Comparison of ENCODE assay signal across 5 cellular contexts in genomic region chr6:30687659-30688431, GRCh38. TPM values are rescaled to one million over a fixed set of nuclear protein-coding genes. Genes with fewer than 3 reads are reported as not detected.
DNase-seq lines count a peak whose midpoint lies in the region; ATAC-seq and TF ChIP-seq lines count a peak whose summit lies in the region.

No MANE protein-coding gene starts in this region.

- H3K36me3 ChIP-seq in neutrophil: no peaks in the 10 kb centered on the region

- no peak for ATAC-seq in HG02981 (IDR thresholded peaks at IDR 0.05; ENCODE audit: unreplicated experiment)

- peak overlapping the region; percentile 95 for H3K27ac ChIP-seq in neutrophil

- DNase-seq in LHCN-M2 (ENCODE audit: low read depth) (peak; percentile 70), cardiac fibroblast (ENCODE audit: low read depth in 2 of 2) (peak; percentile 51 to 60), T-helper 9 cell (no peak)

- H3K4me3 ChIP-seq in cardiac fibroblast (replicated peaks in 1 of 2; ENCODE audit: low read depth in 2 of 2, low read length in 2 of 2) (peak overlapping the region; percentile 85 to 94), neutrophil (ENCODE audit: low read depth in 1 of 2, low read length in 1 of 2) (peak overlapping the region; percentile 95 to 100)

- H3K4me1 ChIP-seq in neutrophil (ENCODE audit: control insufficient read depth in 1 of 2, insufficient read depth in 1 of 2, low read depth in 1 of 2, low read length in 1 of 2): peaks cover 50 to 63% of the 10 kb centered on the region in 2 experiments

- no peaks in the 10 kb centered on the region for H3K27me3 ChIP-seq in neutrophil

- H3K9me3 ChIP-seq in neutrophil: no peaks in the 10 kb centered on the region

- peak; percentile 39 for TF ChIP-seq CTCF in cardiac fibroblast (IDR thresholded peaks at IDR 0.05; ENCODE audit: low read depth, low read length)
- TF ChIP-seq CTCF in neutrophil (IDR thresholded peaks at IDR 0.05): no peak

RNA-seq across cellular contexts. Expression of gene PPP1R18, which starts 1.4 kb away (rescaled TPM):
- total RNA-seq in LHCN-M2 (2014; rRNA removed): 94.5 and 105 TPM in 2 replicates
- 117 TPM for polyA plus RNA-seq in LHCN-M2 (2012)

RNA-seq across cellular contexts. Expression of gene NRM, which starts 2.9 kb away (rescaled TPM):
- 19.9 and 27.6 TPM in 2 replicates for total RNA-seq in LHCN-M2 (2014; rRNA removed)
- 44.8 TPM for polyA plus RNA-seq in LHCN-M2 (2012)

RNA-seq across cellular contexts. Expression of gene DHX16, which starts 15.0 kb away (rescaled TPM):
- total RNA-seq in LHCN-M2 (2014; rRNA removed): 36.1 and 40.0 TPM in 2 replicates
- 25.6 TPM for polyA plus RNA-seq in LHCN-M2 (2012)

RNA-seq across cellular contexts. Expression of gene MDC1, which starts 29.2 kb away (rescaled TPM):
- total RNA-seq in LHCN-M2 (2014; rRNA removed): 12.4 and 16.3 TPM in 2 replicates
- polyA plus RNA-seq in LHCN-M2 (2012): 20.5 TPM

RNA-seq across cellular contexts. Expression of gene TUBB, which starts 32.3 kb away (rescaled TPM):
- 1,379 and 1,474 TPM in 2 replicates for total RNA-seq in LHCN-M2 (2014; rRNA removed)
- 2,090 TPM for polyA plus RNA-seq in LHCN-M2 (2012)
